21 cellular contexts compared by ENCODE assay signal in the genomic region with DNA sequence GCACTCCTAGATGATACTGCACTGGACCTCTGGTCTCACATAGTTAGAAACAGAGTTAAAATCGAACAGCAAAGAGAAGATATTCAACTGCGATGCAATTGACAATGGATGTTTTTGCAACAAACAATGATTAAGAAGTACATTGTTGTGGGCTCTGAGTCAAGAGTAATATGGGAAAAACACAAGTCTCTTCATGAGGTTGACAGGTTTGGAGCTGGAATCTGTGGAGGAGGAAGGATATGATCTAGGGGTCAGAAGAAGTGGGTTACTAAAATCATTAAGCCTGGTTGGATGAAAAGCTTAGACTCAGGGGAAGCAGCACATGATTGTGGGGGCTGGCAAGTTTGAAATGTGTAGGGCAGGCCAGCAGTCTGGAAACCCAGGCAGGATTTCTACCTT. TPM values are rescaled to one million over a fixed set of nuclear protein-coding genes. Genes with fewer than 3 reads are reported as not detected.
DNase-seq lines count a peak whose midpoint lies in the region; ATAC-seq, FAIRE-seq and TF ChIP-seq lines count a peak whose summit lies in the region.
"Had no signal": no experiment of that assay in that cellular context is flagged by ENCODE, and none has a peak within 500 bp of the region (broad histone marks: within the 10 kb centered on the region; RNA-seq: fewer than 3 reads in every experiment).

No MANE protein-coding gene starts in this region.

- H3K27me3 ChIP-seq in IMR-90 (ENCODE audit: control insufficient read depth, insufficient read depth, low read length) (no peaks in the 10 kb centered on the region), neutrophil (no peaks in the 10 kb centered on the region)
- H3K27me3 ChIP-seq: colonic mucosa, gastrocnemius medialis, thyroid gland had no signal

- intact Hi-C loops in IMR-90 (cut with micrococcal nuclease), result no loop called here

- no peaks in the 10 kb centered on the region for H4K20me1 ChIP-seq in IMR-90 (ENCODE audit: insufficient read depth, low read length)

- peaks cover 3% of the 10 kb centered on the region; the same call in 1 of the 2 replicates for H3K4me1 ChIP-seq in IMR-90 (ENCODE audit: control insufficient read depth, insufficient read depth, low read length)
- peaks cover 53 to 55% of the 10 kb centered on the region in 2 experiments for H3K4me1 ChIP-seq in neutrophil (ENCODE audit: control insufficient read depth in 1 of 2, insufficient read depth in 1 of 2, low read depth in 1 of 2, low read length in 1 of 2)
- H3K4me1 ChIP-seq: colonic mucosa, gastrocnemius medialis had no signal

- peak overlapping the region; percentile 51; the same call in 1 of the 2 replicates for H2BK120ac ChIP-seq in IMR-90 (ENCODE audit: low read depth, low read length)

- no peak for DNase-seq in GM12892 (ENCODE audit: insufficient read length)
- DNase-seq in IMR-90, result no peak
- DNase-seq in central memory CD8-positive, alpha-beta T cell (ENCODE audit: low spot score in 2 of 2), result no peak
- no peak for DNase-seq in islet precursor cell
- no peak for DNase-seq in DMS 273 (lab: John Stamatoyannopoulos, UW; ENCODE audit: unreplicated experiment)
- DNase-seq in activated CD8-positive, alpha-beta memory T cell treated with anti-CD3 and anti-CD28 coated beads, Interleukin-2, amount 50 U/mL, for 4 hours, result no peak
- DNase-seq: anterior cingulate cortex, colonic mucosa, gastrocnemius medialis, left ventricle myocardium inferior, NCI-H1092, NCI-H2081, NCI-H510A, SW 1271, thyroid gland had no signal

- CTCF ChIA-PET in IMR-90 (lab: Yijun Ruan, JAX), result interaction anchor here (0.6 to 1.7 kb wide), 2 partner anchors 11 to 709 kb away, joined by 4 read pairs; no protein-coding TSS in a partner anchor

- H3K36me3 Mint-ChIP-seq in central memory CD8-positive, alpha-beta T cell (ENCODE audit: insufficient read depth), result no peaks in the 10 kb centered on the region

- no peak overlapping the region for H2AK5ac ChIP-seq in IMR-90 (ENCODE audit: low read depth, low read length)

- 100% methylated on average over 2 of the region's 2 CpGs; no CpG with 5 or more reads in 1 of the 2 experiments for WGBS in IMR-90 (ENCODE audit: extremely low coverage in 2 of 2, insufficient read length in 1 of 2), 2 experiments

- no peak overlapping the region for H4K8ac ChIP-seq in IMR-90 (ENCODE audit: low read depth in 2 of 2, low read length in 2 of 2)

- no peak for TF ChIP-seq RAD21 in IMR-90 (IDR thresholded peaks at IDR 0.05; ENCODE audit: low read length)

- H3K9me3 ChIP-seq in IMR-90 (ENCODE audit: control insufficient read depth, insufficient read depth, low read length) (no peaks in the 10 kb centered on the region), neutrophil (no peaks in the 10 kb centered on the region)
- H3K9me3 ChIP-seq: colonic mucosa, gastrocnemius medialis, thyroid gland had no signal

- peaks cover 11% of the 10 kb centered on the region for H3K36me3 ChIP-seq in IMR-90 (ENCODE audit: control insufficient read depth, insufficient read depth, low read length)
- no peaks in the 10 kb centered on the region for H3K36me3 ChIP-seq in neutrophil
- H3K36me3 ChIP-seq: colonic mucosa, gastrocnemius medialis, thyroid gland had no signal

- no peak overlapping the region for H4K91ac ChIP-seq in IMR-90 (ENCODE audit: insufficient read depth, low read depth, low read length)

- in situ Hi-C loops in IMR-90 (cut with MboI; ENCODE audit: low sequenced_read_pairs), result loop anchor here (10.0 kb wide), 1 partner anchor 59 kb away; no protein-coding TSS in a partner anchor

- TF ChIP-seq CTCF in IMR-90 (conservative IDR thresholded peaks at IDR 0.05; ENCODE audit: low read depth, low read length) (no peak), neutrophil (IDR thresholded peaks at IDR 0.05) (no peak)

- no TSS peak for BruUV-seq in IMR-90 (replicated peaks; lab: Mats Ljungman, UMichigan)

- peak; percentile 38 for FAIRE-seq in GM12892 (lab: Jason Lieb, UNC)
- FAIRE-seq: endothelial cell of umbilical vein had no signal

- no peak overlapping the region for H3K56ac ChIP-seq in IMR-90 (ENCODE audit: extremely low read depth, insufficient read depth, low read length)

- no peak overlapping the region; the same call in 1 of the 2 replicates for H3K14ac ChIP-seq in IMR-90 (replicated peaks; ENCODE audit: low read depth, low read length)

- TF ChIP-seq POLR2A in GM12892 (IDR thresholded peaks at IDR 0.05; ENCODE audit: low read depth, low read length), result no peak
- TF ChIP-seq POLR2A in IMR-90 (IDR thresholded peaks at IDR 0.05; ENCODE audit: low read depth, low read length), result no peak

- H3K27me3 Mint-ChIP-seq in central memory CD8-positive, alpha-beta T cell, result no peaks in the 10 kb centered on the region

- 0 out of 2 replicates have a peak, but pooled peaks cover 2% of the 10 kb centered on the region for H3K9me1 ChIP-seq in IMR-90 (ENCODE audit: insufficient read depth, low read length)

- no peak overlapping the region for H3K9ac ChIP-seq in IMR-90 (ENCODE audit: low read depth, low read length)
- H3K9ac ChIP-seq: KMS-11 had no signal

- no peak overlapping the region for H4K5ac ChIP-seq in IMR-90 (ENCODE audit: low read depth, low read length)

- dilution Hi-C loops in IMR-90 (cut with HindIII; ENCODE audit: low sequenced_read_pairs, unreplicated experiment), result no loop called here

- H3K4me1 Mint-ChIP-seq in central memory CD8-positive, alpha-beta T cell, result peaks cover 23% of the 10 kb centered on the region

- H3K4ac ChIP-seq in IMR-90 (ENCODE audit: low read depth, low read length), result no peak overlapping the region; the same call in 1 of the 2 replicates

- peak overlapping the region; percentile 41; the same call in 1 of the 2 replicates for H3K18ac ChIP-seq in IMR-90 (ENCODE audit: low read depth, low read length)

- no peaks in the 10 kb centered on the region for H3K9me3 Mint-ChIP-seq in central memory CD8-positive, alpha-beta T cell

- no peak overlapping the region for H3K4me2 ChIP-seq in IMR-90 (ENCODE audit: low read depth, low read length)
- H3K4me2 ChIP-seq: KMS-11 had no signal

- H3K23ac ChIP-seq in IMR-90 (ENCODE audit: low read depth, low read length), result peak overlapping the region; percentile 40; the same call in 1 of the 2 replicates

- no peak overlapping the region for H3K27ac ChIP-seq in IMR-90 (ENCODE audit: insufficient read depth, low read length)
- H3K27ac ChIP-seq in neutrophil, result peak overlapping the region; percentile 52
- H3K27ac ChIP-seq: colonic mucosa, gastrocnemius medialis, KMS-11, left ventricle myocardium inferior, thyroid gland, VCaP had no signal

- H2AK9ac ChIP-seq in IMR-90 (replicated peaks; ENCODE audit: low read depth, low read length, poor library complexity), result no peak overlapping the region

- H3K4me3 Mint-ChIP-seq in central memory CD8-positive, alpha-beta T cell, result no peak overlapping the region

- H2BK15ac ChIP-seq in IMR-90 (ENCODE audit: low read depth, low read length), result no peak overlapping the region

- peak overlapping the region; percentile 35 for H3K27ac Mint-ChIP-seq in central memory CD8-positive, alpha-beta T cell (ENCODE audit: low read depth)

- H2AFZ ChIP-seq in IMR-90 (replicated peaks; ENCODE audit: low read length, poor library complexity), result no peak overlapping the region

- H2BK5ac ChIP-seq in IMR-90 (ENCODE audit: low read depth, low read length, poor library complexity, severe bottlenecking), result peak overlapping the region; percentile 23

- POLR2A ChIA-PET in IMR-90 (lab: Charles Lee; ENCODE audit: unreplicated experiment), result no interaction called here

- H2BK20ac ChIP-seq in IMR-90 (ENCODE audit: low read depth, low read length), result peak overlapping the region; percentile 45; the same call in 1 of the 2 replicates

- ATAC-seq in IMR-90 (ENCODE audit: low read depth), result no peak
- ATAC-seq in central memory CD8-positive, alpha-beta T cell (replicated peaks; ENCODE audit: extremely low read depth, poor library complexity, severe bottlenecking), result no peak
- no peak for ATAC-seq in HG03025 (IDR thresholded peaks at IDR 0.05; ENCODE audit: low FRiP score, unreplicated experiment)
- ATAC-seq: gastrocnemius medialis had no signal

- H3K4me3 ChIP-seq in IMR-90 (ENCODE audit: insufficient read depth, low read depth, low read length) (no peak overlapping the region), neutrophil (ENCODE audit: low read depth in 1 of 2, low read length in 1 of 2) (no peak overlapping the region)
- H3K4me3 ChIP-seq: colonic mucosa, gastrocnemius medialis, left ventricle myocardium inferior, thyroid gland had no signal

- H3K79me1 ChIP-seq in IMR-90 (ENCODE audit: low read depth in 1 of 2, low read length in 2 of 2), result peaks cover 3 to 6% of the 10 kb centered on the region in 2 experiments; a peak in 2 of 4 replicates

TF ChIP-seq in IMR-90, 13 proteins besides CTCF, POLR2A, EP300 and RAD21 (continues in another document):
- TF ChIP-seq MXI1 (IDR thresholded peaks at IDR 0.05; ENCODE audit: borderline replicate concordance, low read depth, low read length), result no peak
- no peak for TF ChIP-seq SMC3 (IDR thresholded peaks at IDR 0.05; ENCODE audit: low read depth, low read length)
- TF ChIP-seq CEBPB (IDR thresholded peaks at IDR 0.05; ENCODE audit: low read depth, low read length), result no peak
- no peak for TF ChIP-seq BHLHE40 (IDR thresholded peaks at IDR 0.05; ENCODE audit: low read depth, low read length)
- TF ChIP-seq, protein P1, sequence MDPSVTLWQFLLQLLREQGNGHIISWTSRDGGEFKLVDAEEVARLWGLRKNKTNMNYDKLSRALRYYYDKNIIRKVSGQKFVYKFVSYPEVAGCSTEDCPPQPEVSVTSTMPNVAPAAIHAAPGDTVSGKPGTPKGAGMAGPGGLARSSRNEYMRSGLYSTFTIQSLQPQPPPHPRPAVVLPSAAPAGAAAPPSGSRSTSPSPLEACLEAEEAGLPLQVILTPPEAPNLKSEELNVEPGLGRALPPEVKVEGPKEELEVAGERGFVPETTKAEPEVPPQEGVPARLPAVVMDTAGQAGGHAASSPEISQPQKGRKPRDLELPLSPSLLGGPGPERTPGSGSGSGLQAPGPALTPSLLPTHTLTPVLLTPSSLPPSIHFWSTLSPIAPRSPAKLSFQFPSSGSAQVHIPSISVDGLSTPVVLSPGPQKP (IDR thresholded peaks at IDR 0.05; ENCODE audit: borderline replicate concordance, low read depth, low read length), result no peak
- no peak for TF ChIP-seq RFX5 (IDR thresholded peaks at IDR 0.05; ENCODE audit: low read depth, low read length)
- TF ChIP-seq, protein P2, sequence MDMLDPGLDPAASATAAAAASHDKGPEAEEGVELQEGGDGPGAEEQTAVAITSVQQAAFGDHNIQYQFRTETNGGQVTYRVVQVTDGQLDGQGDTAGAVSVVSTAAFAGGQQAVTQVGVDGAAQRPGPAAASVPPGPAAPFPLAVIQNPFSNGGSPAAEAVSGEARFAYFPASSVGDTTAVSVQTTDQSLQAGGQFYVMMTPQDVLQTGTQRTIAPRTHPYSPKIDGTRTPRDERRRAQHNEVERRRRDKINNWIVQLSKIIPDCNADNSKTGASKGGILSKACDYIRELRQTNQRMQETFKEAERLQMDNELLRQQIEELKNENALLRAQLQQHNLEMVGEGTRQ (IDR thresholded peaks at IDR 0.05; ENCODE audit: low read depth, low read length), result no peak
- no peak for TF ChIP-seq CHD1 (IDR thresholded peaks at IDR 0.05; ENCODE audit: low read depth, low read length)

RNA-seq across cellular contexts. Expression of a gene that starts 53.1 kb away (rescaled TPM):
- 2.1 TPM for polyA plus RNA-seq in GM12892 (2012; ENCODE audit: missing spikeins)
- total RNA-seq in IMR-90 (2012; rRNA removed), result 29.7 and 33.3 TPM in 2 replicates
- polyA plus RNA-seq in IMR-90 (2012; rRNA removed), result 17.3 and 17.5 TPM in 2 replicates
- 5.9 and 8.7 TPM in 2 replicates for polyA plus RNA-seq in IMR-90 (2012; cell fraction: cytosol; rRNA removed)
- 2.5 and 10.4 TPM in 2 replicates for polyA plus RNA-seq in IMR-90 (2012; cell fraction: nucleus; rRNA removed; ENCODE audit: low replicate concordance)
- total RNA-seq: G401 had no signal
